ENCODE assay signal across 8 cellular contexts in the genomic region with DNA sequence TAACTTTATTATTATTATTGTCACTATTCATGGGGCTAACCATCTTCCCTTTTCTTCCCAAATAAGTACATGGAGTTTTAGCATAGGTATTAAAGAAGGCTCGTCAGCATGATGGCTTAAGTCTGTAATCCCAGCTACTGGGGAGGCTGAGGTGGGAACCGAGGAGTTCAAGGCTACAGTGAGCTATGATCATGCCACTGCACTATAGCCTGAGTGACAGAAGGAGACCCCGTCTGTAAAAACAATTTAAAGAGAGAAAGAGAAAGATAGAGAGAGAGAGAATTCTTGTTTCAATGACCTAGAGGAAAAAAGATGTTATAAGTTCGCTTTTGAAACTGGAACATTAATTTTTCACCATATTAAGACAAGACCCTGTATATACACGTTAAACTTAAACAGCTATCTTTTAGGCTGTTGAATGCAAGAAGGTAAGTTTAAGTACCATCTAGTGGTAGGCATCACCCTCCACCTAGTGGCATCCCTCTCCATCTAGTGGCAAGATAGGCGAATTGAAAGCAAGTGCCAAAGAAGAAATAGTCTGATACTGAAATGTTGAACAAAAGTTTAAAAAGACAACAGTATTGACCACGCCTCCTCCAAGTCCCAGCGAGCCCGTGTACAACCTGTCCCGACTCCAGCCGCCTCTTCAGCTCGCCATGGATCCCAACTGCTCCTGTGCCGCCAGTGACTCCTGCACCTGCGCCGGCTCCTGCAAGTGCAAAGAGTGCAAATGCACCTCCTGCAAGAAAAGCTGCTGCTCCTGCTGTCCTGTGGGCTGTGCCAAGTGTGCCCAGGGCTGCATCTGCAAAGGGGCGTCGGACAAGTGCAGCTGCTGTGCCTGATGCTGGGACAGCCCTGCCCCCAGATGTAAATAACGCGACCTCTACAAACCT. TPM values are rescaled to one million over a fixed set of nuclear protein-coding genes. Genes with fewer than 3 reads are reported as not detected.
A peak's percentile ranks its signal among the peaks of the same experiment; 100 is the strongest.
DNase-seq lines count a peak whose midpoint lies in the region; ATAC-seq and TF ChIP-seq lines count a peak whose summit lies in the region.

No MANE protein-coding gene starts in this region.

- TF ChIP-seq CTCF in GM06990 (IDR thresholded peaks at IDR 0.05; ENCODE audit: insufficient read depth, low read length, poor library complexity, severe bottlenecking) (peak; percentile 84), heart left ventricle (IDR thresholded peaks at IDR 0.05) (peak; percentile 60 to 83 (median 71)), psoas muscle (IDR thresholded peaks at IDR 0.05) (peak; percentile 89)

- H3K4me1 Mint-ChIP-seq in IgD-negative memory B cell: peaks cover 9 to 13% (median 11%) of the 10 kb centered on the region in 3 donors

- no peak overlapping the region for H3K9ac ChIP-seq in adipocyte (ENCODE audit: low read length)

- intact Hi-C loops in heart left ventricle (cut with DNase I): loop anchor here (1.0 to 10.0 kb wide), 5 partner anchors 61 to 105 kb away; no protein-coding TSS in a partner anchor
- intact Hi-C loops in psoas muscle (cut with DNase I): loop anchor here (1.0 to 2.0 kb wide), 2 partner anchors 104 to 105 kb away; no protein-coding TSS in a partner anchor

- H3K27me3 Mint-ChIP-seq in IgD-negative memory B cell: peaks cover 5% of the 10 kb centered on the region

- TF ChIP-seq POLR2A in heart left ventricle (IDR thresholded peaks at IDR 0.05): no peak

- no peaks in the 10 kb centered on the region for H3K36me3 Mint-ChIP-seq in IgD-negative memory B cell

- H3K9me3 ChIP-seq in adipocyte (ENCODE audit: control insufficient read depth, low read length) (no peaks in the 10 kb centered on the region), heart left ventricle (no peaks in the 10 kb centered on the region), psoas muscle (no peaks in the 10 kb centered on the region)

- ATAC-seq in GM21786 (IDR thresholded peaks at IDR 0.05; ENCODE audit: unreplicated experiment) (peak; percentile 89), SK-N-SH treated with all-trans-retinoic acid at 6 μM for 48 hours (peak; percentile 96), heart left ventricle (peak in 3 of 4 donors; percentile 59 to 69 (median 67)), psoas muscle (peak; percentile 57 to 74 (median 64))

- H3K4me1 ChIP-seq in adipocyte (ENCODE audit: control insufficient read depth, insufficient read depth, low read length) (peaks cover 27% of the 10 kb centered on the region), heart left ventricle (peaks cover 0 to 4% (median 0%) of the 10 kb centered on the region in 12 donors), psoas muscle (peaks cover 3% of the 10 kb centered on the region)

- H3K27me3 ChIP-seq in GM06990 (replicated peaks; ENCODE audit: control insufficient read depth, insufficient read depth, low read length) (no peaks in the 10 kb centered on the region), adipocyte (replicated peaks; ENCODE audit: control insufficient read depth, insufficient read depth, low read length) (no peaks in the 10 kb centered on the region), heart left ventricle (peaks cover 0 to 43% (median 3%) of the 10 kb centered on the region in 9 donors), psoas muscle (ENCODE audit: insufficient read depth in 3 of 3, low read length in 2 of 3) (peaks cover 2 to 31% (median 9%) of the 10 kb centered on the region in 3 donors)

- H3K9me3 Mint-ChIP-seq in IgD-negative memory B cell: no peaks in the 10 kb centered on the region

- no peaks in the 10 kb centered on the region for H3K36me3 ChIP-seq in GM06990 (ENCODE audit: control insufficient read depth, insufficient read depth, low read length)
- no peaks in the 10 kb centered on the region for H3K36me3 ChIP-seq in adipocyte (ENCODE audit: control insufficient read depth, insufficient read depth, low read length, severe bottlenecking)
- H3K36me3 ChIP-seq in heart left ventricle: no peaks in the 10 kb centered on the region
- no peaks in the 10 kb centered on the region for H3K36me3 ChIP-seq in psoas muscle (ENCODE audit: insufficient read depth in 1 of 2, low read depth in 1 of 2)

- DNase-seq in GM06990 (ENCODE audit: extremely low read depth, insufficient read length) (peak; percentile 15), adipocyte (ENCODE audit: low read depth) (peak; percentile 84), heart left ventricle (peak in 1 of 5 donors; percentile 11), psoas muscle (no peak), middle frontal gyrus (ENCODE audit: extremely low spot score, low spot score) (no peak)

- peak overlapping the region in 1 of 3 donors; percentile 44 for H3K27ac Mint-ChIP-seq in IgD-negative memory B cell

- H3K4me3 ChIP-seq in GM06990 (replicated peaks; ENCODE audit: low read depth, low read length) (peak overlapping the region; percentile 14), adipocyte (ENCODE audit: low read length) (peak overlapping the region; percentile 61), heart left ventricle (no peak overlapping the region), psoas muscle (no peak overlapping the region)

- WGBS in heart left ventricle, 4 donors: 13 to 19% (median 14%) methylated on average over 19 of the region's 19 CpGs
- WGBS in psoas muscle, 3 donors: 11 to 14% (median 12%) methylated on average over 19 of the region's 19 CpGs

- peak overlapping the region; percentile 37 to 97 (median 90) for H3K4me3 Mint-ChIP-seq in IgD-negative memory B cell

- H3K27ac ChIP-seq in heart left ventricle: no peak overlapping the region
- no peak overlapping the region for H3K27ac ChIP-seq in psoas muscle

TF ChIP-seq in SK-N-SH treated with all-trans-retinoic acid at 6 μM for 48 hours, 23 proteins besides CTCF, POLR2A, EP300 and RAD21:
- TF ChIP-seq BACH2 (CRISPR knock-in tag; IDR thresholded peaks at IDR 0.05; ENCODE audit: borderline replicate concordance): no peak
- no peak for TF ChIP-seq ESRRG (CRISPR knock-in tag; IDR thresholded peaks at IDR 0.05)
- no peak for TF ChIP-seq RARB (CRISPR knock-in tag; IDR thresholded peaks at IDR 0.05)
- TF ChIP-seq ZNF70 (CRISPR knock-in tag; IDR thresholded peaks at IDR 0.05): no peak
- TF ChIP-seq, protein P1, sequence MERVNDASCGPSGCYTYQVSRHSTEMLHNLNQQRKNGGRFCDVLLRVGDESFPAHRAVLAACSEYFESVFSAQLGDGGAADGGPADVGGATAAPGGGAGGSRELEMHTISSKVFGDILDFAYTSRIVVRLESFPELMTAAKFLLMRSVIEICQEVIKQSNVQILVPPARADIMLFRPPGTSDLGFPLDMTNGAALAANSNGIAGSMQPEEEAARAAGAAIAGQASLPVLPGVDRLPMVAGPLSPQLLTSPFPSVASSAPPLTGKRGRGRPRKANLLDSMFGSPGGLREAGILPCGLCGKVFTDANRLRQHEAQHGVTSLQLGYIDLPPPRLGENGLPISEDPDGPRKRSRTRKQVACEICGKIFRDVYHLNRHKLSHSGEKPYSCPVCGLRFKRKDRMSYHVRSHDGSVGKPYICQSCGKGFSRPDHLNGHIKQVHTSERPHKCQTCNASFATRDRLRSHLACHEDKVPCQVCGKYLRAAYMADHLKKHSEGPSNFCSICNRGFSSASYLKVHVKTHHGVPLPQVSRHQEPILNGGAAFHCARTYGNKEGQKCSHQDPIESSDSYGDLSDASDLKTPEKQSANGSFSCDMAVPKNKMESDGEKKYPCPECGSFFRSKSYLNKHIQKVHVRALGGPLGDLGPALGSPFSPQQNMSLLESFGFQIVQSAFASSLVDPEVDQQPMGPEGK (CRISPR knock-in tag; IDR thresholded peaks at IDR 0.05; ENCODE audit: borderline replicate concordance): no peak
- TF ChIP-seq ISL1 (CRISPR knock-in tag; IDR thresholded peaks at IDR 0.05): no peak
- TF ChIP-seq ZFP30 (CRISPR knock-in tag; IDR thresholded peaks at IDR 0.05): no peak
- TF ChIP-seq OSR1 (CRISPR knock-in tag; IDR thresholded peaks at IDR 0.05): no peak
- TF ChIP-seq SNAI2 (CRISPR knock-in tag; IDR thresholded peaks at IDR 0.05): no peak
- no peak for TF ChIP-seq TOX (CRISPR knock-in tag; IDR thresholded peaks at IDR 0.05; ENCODE audit: borderline replicate concordance)
- TF ChIP-seq ZFP3 (CRISPR knock-in tag; IDR thresholded peaks at IDR 0.05): no peak
- no peak for TF ChIP-seq ZC3H10 (CRISPR knock-in tag; IDR thresholded peaks at IDR 0.05)
- no peak for TF ChIP-seq CSDC2 (CRISPR knock-in tag; IDR thresholded peaks at IDR 0.05)
- no peak for TF ChIP-seq PPARA (CRISPR knock-in tag; IDR thresholded peaks at IDR 0.05; ENCODE audit: borderline replicate concordance)
- no peak for TF ChIP-seq GLIS3 (CRISPR knock-in tag; IDR thresholded peaks at IDR 0.05)
TF ChIP-seq in SK-N-SH treated with all-trans-retinoic acid at 6 μM for 48 hours: peak in this region for 0.

RNA-seq across cellular contexts. Expression of a gene that starts 26.0 kb away (rescaled TPM):
- 53.0 TPM for polyA plus RNA-seq in IgD-negative memory B cell
- 10 to 100 TPM; 27.0 to 60.8 (median 43.8) TPM for total RNA-seq in heart left ventricle
- polyA plus RNA-seq in heart left ventricle: 10 to 100 TPM; 27.1 to 30.5 TPM
- 10 to 100 TPM; 35.3 to 58.5 (median 48.1) TPM for total RNA-seq in psoas muscle
- 10 to 100 TPM; 19.1 to 43.3 (median 26.6) TPM for polyA plus RNA-seq in psoas muscle

Comparison
In these comparisons a context has a peak if more than half of its experiments do, and no peak if none do; other contexts are left out.
1. DNase-seq: peak in GM06990 (single experiment) and adipocyte (single experiment); none in psoas muscle (0 of 2) and middle frontal gyrus (single experiment).
2. H3K4me3 ChIP-seq: peak in GM06990 (single experiment) and adipocyte (single experiment); none in heart left ventricle (0 of 12) and psoas muscle (single experiment).
3. Peak in every context shown above with its lines, with median percentiles within 50 percentile points of each other: CTCF ChIP-seq and ATAC-seq.